In genomic region chr2:96891591-96892333, GRCh38 we compare ENCODE assay signal across 12 cellular contexts. TPM values are rescaled to one million over a fixed set of nuclear protein-coding genes. Genes with fewer than 3 reads are reported as not detected.
A peak's percentile ranks its signal among the peaks of the same experiment; 100 is the strongest.
DNase-seq lines count a peak whose midpoint lies in the region; ATAC-seq, FAIRE-seq and TF ChIP-seq lines count a peak whose summit lies in the region.
"Had no signal": no experiment of that assay in that cellular context is flagged by ENCODE, and none has a peak within 500 bp of the region (broad histone marks: within the 10 kb centered on the region; RNA-seq: fewer than 3 reads in every experiment).

No MANE protein-coding gene starts in this region.

- FAIRE-seq in GM19239 (lab: Jason Lieb, UNC): no peak
- FAIRE-seq: TTC549 had no signal

- no peaks in the 10 kb centered on the region for H3K79me2 ChIP-seq in PC-3 (ENCODE audit: low read length)

- H3K27me3 Mint-ChIP-seq in CD4-positive, alpha-beta T cell: no peaks in the 10 kb centered on the region
- H3K27me3 Mint-ChIP-seq in central memory CD8-positive, alpha-beta T cell: no peaks in the 10 kb centered on the region
- H3K27me3 Mint-ChIP-seq in stimulated activated naive B cell treated with anti-CD40 and anti-IgM and Interleukin-4, amounts not matched to agents 10 μg/mL and 1 μg/mL and 100 μg/mL, for 72 hours: no peaks in the 10 kb centered on the region

- ATAC-seq in CD4-positive, alpha-beta T cell (ENCODE audit: poor library complexity): peak; percentile 75
- peak; percentile 82 for ATAC-seq in central memory CD8-positive, alpha-beta T cell (replicated peaks; ENCODE audit: extremely low read depth, poor library complexity, severe bottlenecking)
- ATAC-seq in stimulated activated naive B cell treated with anti-CD40 and anti-IgM and Interleukin-4, amounts not matched to agents 10 μg/mL and 1 μg/mL and 100 μg/mL, for 72 hours (replicated peaks): no peak
- no peak for ATAC-seq in PC-3

- H3K4me1 Mint-ChIP-seq in CD4-positive, alpha-beta T cell (ENCODE audit: low read depth): peaks cover 77% of the 10 kb centered on the region
- peaks cover 47% of the 10 kb centered on the region for H3K4me1 Mint-ChIP-seq in central memory CD8-positive, alpha-beta T cell
- H3K4me1 Mint-ChIP-seq in stimulated activated naive B cell treated with anti-CD40 and anti-IgM and Interleukin-4, amounts not matched to agents 10 μg/mL and 1 μg/mL and 100 μg/mL, for 72 hours: peaks cover 23 to 25% of the 10 kb centered on the region in 2 donors

- no peaks in the 10 kb centered on the region for H3F3A ChIP-seq in PC-3 (ENCODE audit: low read length, unreplicated experiment)

- no peak overlapping the region for H3K4me2 ChIP-seq in PC-3 (ENCODE audit: low read length)

- no peak for TF ChIP-seq CTCF in CD4-positive, alpha-beta T cell (IDR thresholded peaks at IDR 0.05)
- TF ChIP-seq CTCF in PC-3 (conservative IDR thresholded peaks at IDR 0.05; ENCODE audit: low read depth, low read length): no peak

- H4K20me1 ChIP-seq in PC-3 (ENCODE audit: low read length): no peaks in the 10 kb centered on the region

- H3K36me3 Mint-ChIP-seq in CD4-positive, alpha-beta T cell (ENCODE audit: low read depth): no peaks in the 10 kb centered on the region
- peaks cover 5% of the 10 kb centered on the region for H3K36me3 Mint-ChIP-seq in central memory CD8-positive, alpha-beta T cell (ENCODE audit: insufficient read depth)
- no peaks in the 10 kb centered on the region for H3K36me3 Mint-ChIP-seq in stimulated activated naive B cell treated with anti-CD40 and anti-IgM and Interleukin-4, amounts not matched to agents 10 μg/mL and 1 μg/mL and 100 μg/mL, for 72 hours

- H3K27ac ChIP-seq in CD4-positive, alpha-beta T cell (ENCODE audit: low read depth, low read length): no peak overlapping the region
- 0 out of 2 replicates have a peak overlapping the region, but pooled peaks have one; percentile 5 for H3K27ac ChIP-seq in HUES64 (ENCODE audit: low read depth, low read length)
- H3K27ac ChIP-seq in PC-3 (ENCODE audit: low read length): no peak overlapping the region

- peak in 8 of 10 experiments; percentile 18 to 74 (median 42) for DNase-seq in CD4-positive, alpha-beta T cell
- peak in 1 of 2 donors; percentile 27 for DNase-seq in central memory CD8-positive, alpha-beta T cell (ENCODE audit: low spot score in 2 of 2)
- peak; percentile 41 for DNase-seq in midbrain (lab: John Stamatoyannopoulos, UW)
- DNase-seq in occipital lobe (lab: John Stamatoyannopoulos, UW): no peak
- DNase-seq in stimulated activated naive B cell treated with anti-CD40 and anti-IgM and Interleukin-4, amounts not matched to agents 10 μg/mL and 1 μg/mL and 100 μg/mL, for 72 hours: no peak
- no peak for DNase-seq in PC-3
- no peak for DNase-seq in GM19239 (ENCODE audit: insufficient read length, low spot score)
- DNase-seq: EL, NCI-H2107 had no signal

- H3K4me3 ChIP-seq in HUES64 (ENCODE audit: low read length) (no peak overlapping the region), PC-3 (ENCODE audit: low read length) (no peak overlapping the region)

- intact Hi-C loops in CD4-positive, alpha-beta T cell (cut with DNase I, micrococcal nuclease): no loop called here
- intact Hi-C loops in PC-3 (cut with micrococcal nuclease): no loop called here

- no peaks in the 10 kb centered on the region for H3K9me3 ChIP-seq in CD4-positive, alpha-beta T cell (ENCODE audit: control insufficient read depth, low read length)
- H3K9me3 ChIP-seq in HUES64 (ENCODE audit: insufficient read depth, low read depth, low read length) (no peaks in the 10 kb centered on the region), PC-3 (ENCODE audit: low read length) (no peaks in the 10 kb centered on the region)

- 68% methylated on average over 11 of the region's 11 CpGs for WGBS in HUES64

- H3K36me3 ChIP-seq in HUES64 (ENCODE audit: insufficient read depth, low read length) (no peaks in the 10 kb centered on the region), PC-3 (ENCODE audit: low read depth, low read length) (no peaks in the 10 kb centered on the region)

- POLR2A ChIA-PET in CD4-positive, alpha-beta T cell (lab: Charles Lee): interaction anchor here (0.6 to 2.0 kb wide), 12 partner anchors 10 to 71 kb away, joined by 3 to 14 read pairs (median 4); partner anchors contain the start of genes ANKRD39 and SEMA4C
- POLR2A ChIA-PET in PC-3 (lab: Charles Lee; ENCODE audit: unreplicated experiment): no interaction called here

- no peaks in the 10 kb centered on the region for H3K9me3 Mint-ChIP-seq in CD4-positive, alpha-beta T cell
- no peaks in the 10 kb centered on the region for H3K9me3 Mint-ChIP-seq in central memory CD8-positive, alpha-beta T cell
- H3K9me3 Mint-ChIP-seq in stimulated activated naive B cell treated with anti-CD40 and anti-IgM and Interleukin-4, amounts not matched to agents 10 μg/mL and 1 μg/mL and 100 μg/mL, for 72 hours: no peaks in the 10 kb centered on the region
- H3K9me3 Mint-ChIP-seq: dendritic cell treated with granulocyte-macrophage colony-stimulating factor and Interleukin-4, amounts not matched to agents 40 ng/mL and 50 ng/mL, for 4 days had no signal

- no peaks in the 10 kb centered on the region for H3K9me2 ChIP-seq in PC-3 (replicated peaks; ENCODE audit: low read length)

- no TSS peak for BruUV-seq in PC-3 (replicated peaks; lab: Mats Ljungman, UMichigan)

- no peaks in the 10 kb centered on the region for H3K27me3 ChIP-seq in CD4-positive, alpha-beta T cell (ENCODE audit: control insufficient read depth, insufficient read depth, low read length)
- H3K27me3 ChIP-seq in HUES64 (ENCODE audit: insufficient read depth, low read length): no peaks in the 10 kb centered on the region
- H3K27me3 ChIP-seq in PC-3 (ENCODE audit: low read length): no peaks in the 10 kb centered on the region

- H3K9ac ChIP-seq in HUES64 (ENCODE audit: low read depth, low read length): no peak overlapping the region
- H3K9ac ChIP-seq in PC-3 (ENCODE audit: low read length): no peak overlapping the region

- CTCF ChIA-PET in CD4-positive, alpha-beta T cell (lab: Charles Lee): interaction anchor here (1.5 kb wide), 1 partner anchor 34 kb away, joined by 5 read pairs; the partner anchor contains the start of gene ANKRD39
- CTCF ChIA-PET in PC-3 (lab: Charles Lee): no interaction called here

- H3K4me3 Mint-ChIP-seq in CD4-positive, alpha-beta T cell: peak overlapping the region; percentile 32
- H3K4me3 Mint-ChIP-seq in central memory CD8-positive, alpha-beta T cell: peak overlapping the region; percentile 52
- no peak overlapping the region for H3K4me3 Mint-ChIP-seq in stimulated activated naive B cell treated with anti-CD40 and anti-IgM and Interleukin-4, amounts not matched to agents 10 μg/mL and 1 μg/mL and 100 μg/mL, for 72 hours
- H3K4me3 Mint-ChIP-seq: dendritic cell treated with granulocyte-macrophage colony-stimulating factor and Interleukin-4, amounts not matched to agents 40 ng/mL and 50 ng/mL, for 4 days had no signal

- H2AFZ ChIP-seq in PC-3 (ENCODE audit: low read length): no peak overlapping the region

- H3K4me1 ChIP-seq in HUES64 (ENCODE audit: insufficient read depth, low read length): peaks cover 36% of the 10 kb centered on the region
- peaks cover 43% of the 10 kb centered on the region for H3K4me1 ChIP-seq in PC-3 (ENCODE audit: insufficient read depth, low read length)

- peak overlapping the region; percentile 80 for H3K27ac Mint-ChIP-seq in CD4-positive, alpha-beta T cell
- H3K27ac Mint-ChIP-seq in central memory CD8-positive, alpha-beta T cell (ENCODE audit: low read depth): peak overlapping the region; percentile 60
- no peak overlapping the region for H3K27ac Mint-ChIP-seq in stimulated activated naive B cell treated with anti-CD40 and anti-IgM and Interleukin-4, amounts not matched to agents 10 μg/mL and 1 μg/mL and 100 μg/mL, for 72 hours
- H3K27ac Mint-ChIP-seq: dendritic cell treated with granulocyte-macrophage colony-stimulating factor and Interleukin-4, amounts not matched to agents 40 ng/mL and 50 ng/mL, for 4 days had no signal

RNA-seq across cellular contexts. Expression of gene SEMA4C, which starts 21.9 kb away (rescaled TPM):
- 10 to 100 TPM; 55.8 to 56.8 TPM for total RNA-seq in CD4-positive, alpha-beta T cell
- polyA plus RNA-seq in HUES64 (2013, experiment 1 of 2): 46.9 TPM
- 53.7 TPM for polyA plus RNA-seq in HUES64 (2013, experiment 2 of 2)
- total RNA-seq in occipital lobe (54.9 TPM), PC-3 (2014; rRNA removed) (20.6 and 29.8 TPM in 2 replicates)

RNA-seq across cellular contexts. Expression of gene ANKRD39, which starts 33.9 kb away (rescaled TPM):
- total RNA-seq in CD4-positive, alpha-beta T cell: 10 to 100 TPM; 17.2 to 18.3 TPM
- 10.5 TPM for polyA plus RNA-seq in HUES64 (2013, experiment 1 of 2)
- 11.7 TPM for polyA plus RNA-seq in HUES64 (2013, experiment 2 of 2)
- total RNA-seq in occipital lobe (8.0 TPM), PC-3 (2014; rRNA removed) (24.5 and 29.4 TPM in 2 replicates)

RNA-seq across cellular contexts. Expression of gene ANKRD23, which starts 47.9 kb away (rescaled TPM):
- 10 to 100 TPM in 1 of 2 experiments, 1 to 10 TPM in 1; 6.2 to 10.4 TPM for total RNA-seq in CD4-positive, alpha-beta T cell
- 1.4 TPM for polyA plus RNA-seq in HUES64 (2013, experiment 1 of 2)
- 0.95 TPM for polyA plus RNA-seq in HUES64 (2013, experiment 2 of 2)
- total RNA-seq in occipital lobe (5.9 TPM), PC-3 (2014; rRNA removed) (4.0 and 8.2 TPM in 2 replicates)

Comparison
In these comparisons a context has a peak if more than half of its experiments do, and no peak if none do; other contexts are left out.
1. ATAC-seq: peak in CD4-positive, alpha-beta T cell (single experiment) and central memory CD8-positive, alpha-beta T cell (single experiment); none in stimulated activated naive B cell treated with anti-CD40 and anti-IgM and Interleukin-4, amounts not matched to agents 10 μg/mL and 1 μg/mL and 100 μg/mL, for 72 hours (0 of 2) and PC-3 (single experiment).
2. DNase-seq: peak in CD4-positive, alpha-beta T cell (8 of 10) and midbrain (single experiment); none in occipital lobe (single experiment), stimulated activated naive B cell treated with anti-CD40 and anti-IgM and Interleukin-4, amounts not matched to agents 10 μg/mL and 1 μg/mL and 100 μg/mL, for 72 hours (single experiment), PC-3 (single experiment) and GM19239 (single experiment).
3. H3K4me3 Mint-ChIP-seq: peak in CD4-positive, alpha-beta T cell (single experiment) and central memory CD8-positive, alpha-beta T cell (single experiment); none in stimulated activated naive B cell treated with anti-CD40 and anti-IgM and Interleukin-4, amounts not matched to agents 10 μg/mL and 1 μg/mL and 100 μg/mL, for 72 hours (0 of 2).